In genomic region chr6:53986721-53987526, GRCh38 we compare ENCODE assay signal across 14 cellular contexts.
A peak's percentile ranks its signal among the peaks of the same experiment; 100 is the strongest.
DNase-seq lines count a peak whose midpoint lies in the region; TF ChIP-seq lines count a peak whose summit lies in the region.
"Had no signal": no experiment of that assay in that cellular context is flagged by ENCODE, and none has a peak within 500 bp of the region (broad histone marks: within the 10 kb centered on the region; RNA-seq: fewer than 3 reads in every experiment).

No MANE protein-coding gene starts in this region.

- H3K27ac ChIP-seq in fibroblast of lung (ENCODE audit: insufficient read depth, low read length): no peak overlapping the region
- H3K27ac ChIP-seq: esophagus squamous epithelium had no signal

- H3K9me3 ChIP-seq in fibroblast of lung (ENCODE audit: control insufficient read depth, insufficient read depth, low read depth, low read length): no peaks in the 10 kb centered on the region
- H3K9me3 ChIP-seq: esophagus squamous epithelium, tibial artery had no signal

- no peak overlapping the region for H3K4me3 ChIP-seq in fibroblast of lung (replicated peaks in 1 of 4; ENCODE audit: control extremely low read depth in 1 of 4, insufficient read depth in 1 of 4, low read depth in 3 of 4, low read length in 4 of 4)
- H3K4me3 ChIP-seq: esophagus squamous epithelium, tibial artery had no signal

- peak overlapping the region; percentile 92 for H3K27ac Mint-ChIP-seq in nephron progenitor cell
- H3K27ac Mint-ChIP-seq: activated naive CD4-positive, alpha-beta T cell treated with anti-CD3 and anti-CD28 coated beads, Interleukin-2, amount 50 U/mL, for 72 hours; CD4-positive, alpha-beta memory T cell had no signal

- no peaks in the 10 kb centered on the region for H3K27me3 ChIP-seq in fibroblast of lung (ENCODE audit: control insufficient read depth, insufficient read depth, low read length)
- H3K27me3 ChIP-seq: esophagus squamous epithelium, tibial artery had no signal

- peaks cover 40% of the 10 kb centered on the region for H3K4me1 Mint-ChIP-seq in nephron progenitor cell
- H3K4me1 Mint-ChIP-seq: CD4-positive, alpha-beta memory T cell had no signal

- no peaks in the 10 kb centered on the region for H4K20me1 ChIP-seq in fibroblast of lung (ENCODE audit: control insufficient read depth, extremely low read depth, insufficient read depth, low read length)

- H2AFZ ChIP-seq in fibroblast of lung (ENCODE audit: low read length): peak overlapping the region; percentile 52

- no peak overlapping the region for H3K9ac ChIP-seq in fibroblast of lung (ENCODE audit: insufficient read depth, low read length)

- H3K36me3 ChIP-seq in fibroblast of lung (ENCODE audit: control insufficient read depth, insufficient read depth, low read length): no peaks in the 10 kb centered on the region
- H3K36me3 ChIP-seq: esophagus squamous epithelium, tibial artery had no signal

- peaks cover 14% of the 10 kb centered on the region for H3K4me1 ChIP-seq in fibroblast of lung (ENCODE audit: control insufficient read depth, extremely low read depth, insufficient read depth, low read length)

- TF ChIP-seq CTCF in fibroblast of lung (conservative IDR thresholded peaks at IDR 0.05 in 1 of 2, IDR thresholded peaks at IDR 0.05 in 1 of 2; ENCODE audit: low read depth in 1 of 2, low read length in 2 of 2) (no peak), nephron progenitor cell (IDR thresholded peaks at IDR 0.05) (no peak)

- H3K79me2 ChIP-seq in fibroblast of lung (ENCODE audit: control insufficient read depth, insufficient read depth, low read length): no peaks in the 10 kb centered on the region

- H3K36me3 Mint-ChIP-seq in nephron progenitor cell (ENCODE audit: low read depth): no peaks in the 10 kb centered on the region
- H3K36me3 Mint-ChIP-seq: activated naive CD4-positive, alpha-beta T cell treated with anti-CD3 and anti-CD28 coated beads, Interleukin-2, amount 50 U/mL, for 72 hours; CD4-positive, alpha-beta memory T cell had no signal

- DNase-seq in EH (ENCODE audit: low read depth) (peak; percentile 37), NCI-H748 (lab: John Stamatoyannopoulos, UW; ENCODE audit: unreplicated experiment) (peak; percentile 85), fibroblast of lung (ENCODE audit: low read depth in 2 of 2) (peak; percentile 31 to 58), nephron progenitor cell (peak; percentile 8), NOMO-1 treated with dmso at 0.1 percent for 144 hours (lab: John Stamatoyannopoulos, UW; ENCODE audit: unreplicated experiment) (no peak), iPS-NIHi7 (ENCODE audit: extremely low spot score) (no peak), mesenteric fat pad (ENCODE audit: low spot score) (no peak), middle frontal gyrus (ENCODE audit: extremely low spot score, low spot score) (no peak)
- DNase-seq: CD4-positive, alpha-beta memory T cell; esophagus squamous epithelium; SIG-M5; stimulated activated CD4-positive, alpha-beta T cell treated with anti-CD3 and anti-CD28 coated beads, Interleukin-4, amount 100 ng/mL, for 24 hours had no signal

- peaks cover 4% of the 10 kb centered on the region for H3K27me3 Mint-ChIP-seq in nephron progenitor cell (ENCODE audit: low read depth, poor library complexity)

- H3K4me3 Mint-ChIP-seq in nephron progenitor cell: peak overlapping the region; percentile 19
- H3K4me3 Mint-ChIP-seq: CD4-positive, alpha-beta memory T cell had no signal

- H3K4me2 ChIP-seq in fibroblast of lung (ENCODE audit: extremely low read depth, insufficient read depth, low read length): peak overlapping the region; percentile 9

- no peaks in the 10 kb centered on the region for H3K9me3 Mint-ChIP-seq in nephron progenitor cell
- H3K9me3 Mint-ChIP-seq: activated naive CD4-positive, alpha-beta T cell treated with anti-CD3 and anti-CD28 coated beads, Interleukin-2, amount 50 U/mL, for 72 hours; CD4-positive, alpha-beta memory T cell had no signal

Comparison
In these comparisons a context has a peak if more than half of its experiments do, and no peak if none do; other contexts are left out.
1. DNase-seq: peak in EH (single experiment), NCI-H748 (single experiment), fibroblast of lung (2 of 2) and nephron progenitor cell (single experiment); none in NOMO-1 treated with dmso at 0.1 percent for 144 hours (single experiment), iPS-NIHi7 (single experiment), mesenteric fat pad (single experiment) and middle frontal gyrus (single experiment).